Comparison of ENCODE assay signal across 8 cellular contexts in genomic region chr9:122263699-122264349, GRCh38. TPM values are rescaled to one million over a fixed set of nuclear protein-coding genes. Genes with fewer than 3 reads are reported as not detected.
DNase-seq lines count a peak whose midpoint lies in the region; ATAC-seq and TF ChIP-seq lines count a peak whose summit lies in the region.

No MANE protein-coding gene starts in this region.

- no peaks in the 10 kb centered on the region for H3K9me3 Mint-ChIP-seq in osteocyte (ENCODE audit: unreplicated experiment)

- DNase-seq in RWPE2 (ENCODE audit: low spot score) (no peak), osteocyte (ENCODE audit: extremely low spot score, unreplicated experiment) (no peak), NCI-H2171 treated with DMSO at 0.1 percent for 48 hours (lab: John Stamatoyannopoulos, UW) (no peak), SIG-M5 (lab: John Stamatoyannopoulos, UW) (no peak)
- DNase-seq in activated CD4-positive, CD25-positive, alpha-beta regulatory T cell treated with anti-CD3 and anti-CD28 coated beads, Interleukin-2, amount 50 U/mL, for 72 hours = no peak

- peak overlapping the region; percentile 99 for H3K27ac Mint-ChIP-seq in osteocyte (ENCODE audit: unreplicated experiment)

- peak; percentile 1 for ATAC-seq in GM18511 (IDR thresholded peaks at IDR 0.05; ENCODE audit: unreplicated experiment)
- ATAC-seq in RWPE2 (ENCODE audit: low read depth) = no peak
- ATAC-seq in HG02981 (IDR thresholded peaks at IDR 0.05; ENCODE audit: unreplicated experiment) = no peak

- no peaks in the 10 kb centered on the region for H3K9me3 ChIP-seq in RWPE2 (ENCODE audit: severe bottlenecking)
- H3K9me3 ChIP-seq in esophagus (ENCODE audit: control insufficient read depth in 2 of 2, insufficient read depth in 1 of 2, low read depth in 1 of 2, low read length in 1 of 2) = no peaks in the 10 kb centered on the region

- WGBS in esophagus, 2 donors = 12 to 13% methylated on average over 13 of the region's 13 CpGs

- peaks cover 15% of the 10 kb centered on the region for H3K36me3 Mint-ChIP-seq in osteocyte (ENCODE audit: unreplicated experiment)

- peaks cover 39% of the 10 kb centered on the region for H3K4me1 Mint-ChIP-seq in osteocyte (ENCODE audit: unreplicated experiment)

- no peak for TF ChIP-seq CTCF in RWPE2 (IDR thresholded peaks at IDR 0.05; ENCODE audit: poor library complexity, severe bottlenecking)
- no peak for TF ChIP-seq CTCF in osteocyte (IDR thresholded peaks at IDR 0.05)

- no peaks in the 10 kb centered on the region for H3K27me3 Mint-ChIP-seq in osteocyte (ENCODE audit: unreplicated experiment)

- peak overlapping the region; percentile 73 for H3K27ac ChIP-seq in RWPE2 (ENCODE audit: poor library complexity, severe bottlenecking)
- H3K27ac ChIP-seq in esophagus (ENCODE audit: low read depth in 2 of 2, low read length in 1 of 2) = peak overlapping the region; percentile 88 to 94

- H3K4me3 Mint-ChIP-seq in osteocyte (ENCODE audit: unreplicated experiment) = peak overlapping the region; percentile 96

- peaks cover 50% of the 10 kb centered on the region for H3K36me3 ChIP-seq in RWPE2 (ENCODE audit: low read depth)
- H3K36me3 ChIP-seq in esophagus (ENCODE audit: control insufficient read depth in 2 of 2, insufficient read depth in 2 of 2, low read length in 1 of 2) = peaks cover 0 to 12% of the 10 kb centered on the region in 2 donors

- peaks cover 14% of the 10 kb centered on the region for H3K4me1 ChIP-seq in RWPE2 (ENCODE audit: insufficient read depth, poor library complexity, severe bottlenecking)
- H3K4me1 ChIP-seq in esophagus (ENCODE audit: control insufficient read depth in 2 of 2, insufficient read depth in 2 of 2, low read length in 1 of 2) = peaks cover 0 to 6% of the 10 kb centered on the region in 2 donors

- peak overlapping the region; percentile 59 for H3K4me3 ChIP-seq in RWPE2 (ENCODE audit: severe bottlenecking)
- H3K4me3 ChIP-seq in esophagus (ENCODE audit: low read depth in 1 of 2, low read length in 2 of 2) = peak overlapping the region; percentile 72 to 87

- H3K27me3 ChIP-seq in RWPE2 (ENCODE audit: insufficient read depth, poor library complexity, severe bottlenecking) (no peaks in the 10 kb centered on the region), esophagus (ENCODE audit: control insufficient read depth in 1 of 2, insufficient read depth in 2 of 2, low read length in 2 of 2) (no peaks in the 10 kb centered on the region)

RNA-seq across cellular contexts. Expression of gene RBM18, which starts 0.8 kb away (rescaled TPM):
- 1 to 10 TPM; 3.1 to 6.3 TPM for polyA plus RNA-seq in esophagus
- 23.2 and 24.2 TPM in 2 replicates for total RNA-seq in osteocyte

RNA-seq across cellular contexts. Expression of gene MRRF, which starts 0.9 kb away (rescaled TPM):
- 10 to 100 TPM; 22.4 to 36.3 TPM for polyA plus RNA-seq in esophagus
- total RNA-seq in osteocyte = 26.0 and 26.6 TPM in 2 replicates

RNA-seq across cellular contexts. Expression of gene LHX6, which starts 35.1 kb away (rescaled TPM):
- polyA plus RNA-seq in esophagus = 1 to 10 TPM in 1 of 2 donors, under 1 TPM in 1; 0.63 to 1.0 TPM
- total RNA-seq in osteocyte = not detected in 2 replicates
